8 cellular contexts compared by ENCODE assay signal in the genomic region with DNA sequence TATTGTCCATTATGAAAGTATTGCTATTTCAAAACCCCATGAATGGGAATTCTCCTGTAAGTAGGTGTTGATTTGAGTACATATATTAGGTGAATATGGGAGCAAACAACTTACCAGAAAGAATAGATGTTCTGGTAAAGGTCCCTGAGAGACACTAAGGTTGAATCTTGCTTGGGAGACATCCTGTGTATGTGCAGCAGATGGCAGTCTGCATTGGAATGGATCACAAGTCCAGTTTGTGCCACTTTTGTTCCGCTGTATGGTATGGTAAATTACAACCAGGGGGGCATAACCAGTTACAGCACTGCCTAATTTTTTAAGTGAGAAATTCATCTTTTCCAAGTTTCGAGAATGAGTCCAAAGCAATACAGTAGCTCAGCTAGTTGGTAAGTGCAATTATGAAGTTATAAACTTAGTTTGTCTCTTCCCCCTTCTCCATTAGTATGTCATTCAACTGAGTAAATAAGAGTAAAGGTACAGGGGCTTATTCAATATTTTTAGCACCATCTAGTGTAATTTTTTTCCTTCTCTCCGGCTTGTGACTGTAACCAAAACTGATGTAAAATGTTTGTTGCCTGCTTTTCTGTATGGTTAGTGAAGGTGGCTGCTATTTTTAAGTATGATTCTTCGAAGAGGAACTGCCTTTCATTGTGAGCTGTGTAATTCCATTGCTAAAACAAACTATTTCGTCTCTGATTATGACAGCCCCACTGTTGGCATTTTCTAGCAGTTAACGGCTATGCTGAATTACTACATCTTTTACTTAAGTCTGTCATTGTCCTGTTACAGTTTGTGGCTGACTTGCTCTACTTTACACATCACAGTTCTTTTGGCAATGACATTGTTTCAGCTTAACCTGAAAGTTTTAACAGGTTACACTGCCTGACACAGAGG. TPM values are rescaled to one million over a fixed set of nuclear protein-coding genes. Genes with fewer than 3 reads are reported as not detected.
DNase-seq lines count a peak whose midpoint lies in the region; ATAC-seq, FAIRE-seq and TF ChIP-seq lines count a peak whose summit lies in the region.

No MANE protein-coding gene starts in this region.

- H3K27me3 ChIP-seq in SJSA1 (replicated peaks) (no peaks in the 10 kb centered on the region), gastroesophageal sphincter (no peaks in the 10 kb centered on the region)

- TF ChIP-seq EP300 in gastroesophageal sphincter (IDR thresholded peaks at IDR 0.05): no peak

- H3K36me3 ChIP-seq in SJSA1: peaks cover 9% of the 10 kb centered on the region
- no peaks in the 10 kb centered on the region for H3K36me3 ChIP-seq in gastroesophageal sphincter

- no peaks in the 10 kb centered on the region for H3K36me3 Mint-ChIP-seq in type B pancreatic cell

- H3K4me1 ChIP-seq in SJSA1 (replicated peaks) (peaks cover 31% of the 10 kb centered on the region), gastroesophageal sphincter (peaks cover 6 to 38% (median 11%) of the 10 kb centered on the region in 3 donors)

- H3K9me3 ChIP-seq in SJSA1 (replicated peaks): no peaks in the 10 kb centered on the region
- H3K9me3 ChIP-seq in gastroesophageal sphincter: no peaks in the 10 kb centered on the region

- TF ChIP-seq CTCF in AG10803 (conservative IDR thresholded peaks at IDR 0.05; ENCODE audit: low read length): peak; percentile 64
- peak in 3 of 4 experiments; percentile 43 to 69 (median 59) for TF ChIP-seq CTCF in gastroesophageal sphincter (IDR thresholded peaks at IDR 0.05)
- peak; percentile 49 for TF ChIP-seq CTCF in type B pancreatic cell (conservative IDR thresholded peaks at IDR 0.05)

- H3K27ac Mint-ChIP-seq in type B pancreatic cell: no peak overlapping the region

- no peak for TF ChIP-seq POLR2A in GM12892 (IDR thresholded peaks at IDR 0.05; ENCODE audit: low read depth, low read length)
- TF ChIP-seq POLR2A in gastroesophageal sphincter (IDR thresholded peaks at IDR 0.05): no peak

- H3K27ac ChIP-seq in SJSA1: peak overlapping the region; percentile 67
- peak overlapping the region in 1 of 4 donors; percentile 2 for H3K27ac ChIP-seq in gastroesophageal sphincter

- peak overlapping the region; percentile 6 for H3K4me3 ChIP-seq in AG10803 (ENCODE audit: low read length)
- H3K4me3 ChIP-seq in SJSA1: no peak overlapping the region; the same call in 1 of the 2 replicates
- peak overlapping the region in 1 of 2 donors; percentile 6 for H3K4me3 ChIP-seq in gastroesophageal sphincter

- ATAC-seq in gastroesophageal sphincter: no peak
- no peak for ATAC-seq in HG02970 (IDR thresholded peaks at IDR 0.05; ENCODE audit: low FRiP score, unreplicated experiment)
- ATAC-seq in GM18870 (IDR thresholded peaks at IDR 0.05; ENCODE audit: unreplicated experiment): no peak

- FAIRE-seq in GM12892 (lab: Jason Lieb, UNC): peak; percentile 69

- H3K27me3 Mint-ChIP-seq in type B pancreatic cell: no peaks in the 10 kb centered on the region

- peak overlapping the region; percentile 69 for H3K4me3 Mint-ChIP-seq in type B pancreatic cell

- 15 to 24% methylated on average over 6 of the region's 6 CpGs for WGBS in gastroesophageal sphincter (ENCODE audit: low coverage in 1 of 2), 2 donors

- DNase-seq in AG10803 (ENCODE audit: low read depth): peak; percentile 66
- no peak for DNase-seq in GM12892 (ENCODE audit: insufficient read length)
- DNase-seq in SJSA1 (ENCODE audit: low read depth in 1 of 2, low spot score in 2 of 2): peak in 1 of 2 experiments; percentile 51
- DNase-seq in type B pancreatic cell (ENCODE audit: extremely low spot score, unreplicated experiment): no peak
- no peak for DNase-seq in NCI-H187 (lab: John Stamatoyannopoulos, UW)

- H3K4me1 Mint-ChIP-seq in type B pancreatic cell (ENCODE audit: unreplicated experiment): peaks cover 24% of the 10 kb centered on the region

- H3K9me3 Mint-ChIP-seq in type B pancreatic cell: no peaks in the 10 kb centered on the region

RNA-seq across cellular contexts. Expression of gene MCU, which starts 2.8 kb away (rescaled TPM):
- 10.5 TPM for polyA plus RNA-seq in GM12892 (2012; ENCODE audit: missing spikeins)
- 35.0 and 59.9 TPM in 2 replicates for total RNA-seq in SJSA1 (2014; rRNA removed; shearing (Covaris generic))
- 10 to 100 TPM; 17.6 to 24.9 (median 20.3) TPM for total RNA-seq in gastroesophageal sphincter
- 26.0 and 27.0 TPM in 2 replicates for total RNA-seq in type B pancreatic cell (ENCODE audit: low replicate concordance)
